Comparison of ENCODE assay signal across 13 cellular contexts in genomic region chrX:41110801-41111625, GRCh38. TPM values are rescaled to one million over a fixed set of nuclear protein-coding genes. Genes with fewer than 3 reads are reported as not detected.
DNase-seq lines count a peak whose midpoint lies in the region; ATAC-seq and TF ChIP-seq lines count a peak whose summit lies in the region.
"Had no signal": no experiment of that assay in that cellular context is flagged by ENCODE, and none has a peak within 500 bp of the region (broad histone marks: within the 10 kb centered on the region; RNA-seq: fewer than 3 reads in every experiment).

No MANE protein-coding gene starts in this region.

- H3K27me3 Mint-ChIP-seq in activated CD4-positive, alpha-beta T cell treated with anti-CD3 and anti-CD28 coated beads, Interleukin-2, amount 10 ng/mL, durations not matched to agents 24 days and 14 days = no peaks in the 10 kb centered on the region
- H3K27me3 Mint-ChIP-seq in endodermal cell (ENCODE audit: insufficient read depth) = no peaks in the 10 kb centered on the region
- H3K27me3 Mint-ChIP-seq in glutamatergic neuron (ENCODE audit: unreplicated experiment) = no peaks in the 10 kb centered on the region

- H3K27ac Mint-ChIP-seq in activated CD4-positive, alpha-beta T cell treated with anti-CD3 and anti-CD28 coated beads, Interleukin-2, amount 10 ng/mL, durations not matched to agents 24 days and 14 days = peak overlapping the region; percentile 29
- H3K27ac Mint-ChIP-seq in endodermal cell (peak overlapping the region; percentile 89), glutamatergic neuron (ENCODE audit: unreplicated experiment) (no peak overlapping the region)

- H3K4me3 Mint-ChIP-seq in activated CD4-positive, alpha-beta T cell treated with anti-CD3 and anti-CD28 coated beads, Interleukin-2, amount 10 ng/mL, durations not matched to agents 24 days and 14 days = no peak overlapping the region
- H3K4me3 Mint-ChIP-seq in endodermal cell (peak overlapping the region; percentile 35), glutamatergic neuron (ENCODE audit: unreplicated experiment) (no peak overlapping the region)

- ATAC-seq in gastrocnemius medialis = no peak
- no peak for ATAC-seq in aorta (ENCODE audit: low FRiP score)
- ATAC-seq: esophagus mucosa had no signal

- no peak overlapping the region for H3K9ac ChIP-seq in endodermal cell (ENCODE audit: extremely low read depth, low read length, poor library complexity, severe bottlenecking)

- H3K27ac ChIP-seq in endodermal cell (ENCODE audit: low read depth, low read length) = no peak overlapping the region
- H3K27ac ChIP-seq in gastrocnemius medialis = peak overlapping the region; percentile 45 to 73 (median 70)
- no peak overlapping the region for H3K27ac ChIP-seq in aorta (ENCODE audit: low read depth in 1 of 2, low read length in 2 of 2)
- H3K27ac ChIP-seq: skin epidermis had no signal

- peaks cover 46% of the 10 kb centered on the region for H3K4me1 Mint-ChIP-seq in activated CD4-positive, alpha-beta T cell treated with anti-CD3 and anti-CD28 coated beads, Interleukin-2, amount 10 ng/mL, durations not matched to agents 24 days and 14 days
- H3K4me1 Mint-ChIP-seq in endodermal cell (peaks cover 54% of the 10 kb centered on the region), glutamatergic neuron (ENCODE audit: low read depth, unreplicated experiment) (peaks cover 24% of the 10 kb centered on the region)

- H3K9me3 ChIP-seq in endodermal cell (ENCODE audit: control insufficient read depth, low read length) (no peaks in the 10 kb centered on the region), gastrocnemius medialis (no peaks in the 10 kb centered on the region), aorta (ENCODE audit: control insufficient read depth, low read length) (no peaks in the 10 kb centered on the region)

- no peaks in the 10 kb centered on the region for H3K27me3 ChIP-seq in endodermal cell (ENCODE audit: control insufficient read depth, insufficient read depth, low read length, poor library complexity, severe bottlenecking)
- no peaks in the 10 kb centered on the region for H3K27me3 ChIP-seq in gastrocnemius medialis
- no peaks in the 10 kb centered on the region for H3K27me3 ChIP-seq in aorta (ENCODE audit: control insufficient read depth in 1 of 2, insufficient read depth in 2 of 2, low read length in 1 of 2)

- in situ Hi-C loops in gastrocnemius medialis (cut with MboI; ENCODE audit: low sequenced_read_pairs in 4 of 4) = loop anchor here (10.0 to 25.0 kb wide), 6 partner anchors 226 to 466 kb away; partner anchors contain the start of gene CXorf38 (in 1 of the 4)

- H3K4me3 ChIP-seq in endodermal cell (ENCODE audit: low read length) = peak overlapping the region; percentile 64
- H3K4me3 ChIP-seq in gastrocnemius medialis = no peak overlapping the region
- H3K4me3 ChIP-seq in aorta (ENCODE audit: low read length in 2 of 2) = no peak overlapping the region
- no peak overlapping the region for H3K4me3 ChIP-seq in lower leg skin (ENCODE audit: low read depth, poor library complexity, severe bottlenecking)
- H3K4me3 ChIP-seq: skin epidermis had no signal

- no peaks in the 10 kb centered on the region for H3K9me3 Mint-ChIP-seq in activated CD4-positive, alpha-beta T cell treated with anti-CD3 and anti-CD28 coated beads, Interleukin-2, amount 10 ng/mL, durations not matched to agents 24 days and 14 days
- peaks cover 15% of the 10 kb centered on the region for H3K9me3 Mint-ChIP-seq in endodermal cell
- H3K9me3 Mint-ChIP-seq in glutamatergic neuron (ENCODE audit: unreplicated experiment) = peaks cover 2% of the 10 kb centered on the region

- intact Hi-C loops in activated CD4-positive, alpha-beta T cell treated with anti-CD3 and anti-CD28 coated beads, Interleukin-2, amount 10 ng/mL, durations not matched to agents 24 days and 14 days (cut with micrococcal nuclease) = loop anchor here (10.0 kb wide), 2 partner anchors 96 to 376 kb away; partner anchors contain the start of gene MED14
- intact Hi-C loops in gastrocnemius medialis (cut with DNase I; ENCODE audit: low total_unique reads) (loop anchor here (2.0 to 10.0 kb wide), 2 partner anchors 26 to 166 kb away; partner anchors contain the start of gene USP9X), aorta (cut with DNase I) (loop anchor here (10.0 kb wide), 3 partner anchors 236 to 456 kb away; no protein-coding TSS in a partner anchor), lower leg skin (cut with DNase I; ENCODE audit: low total_unique reads) (loop anchor here (10.0 kb wide), 2 partner anchors 456 to 566 kb away; no protein-coding TSS in a partner anchor)

- H3K36me3 Mint-ChIP-seq in activated CD4-positive, alpha-beta T cell treated with anti-CD3 and anti-CD28 coated beads, Interleukin-2, amount 10 ng/mL, durations not matched to agents 24 days and 14 days (ENCODE audit: low read depth) = peaks cover 5% of the 10 kb centered on the region
- H3K36me3 Mint-ChIP-seq in endodermal cell (ENCODE audit: low read depth) (peaks cover 4% of the 10 kb centered on the region), glutamatergic neuron (ENCODE audit: unreplicated experiment) (peaks cover 3% of the 10 kb centered on the region)

- DNase-seq in activated CD4-positive, alpha-beta T cell treated with anti-CD3 and anti-CD28 coated beads, Interleukin-2, amount 10 ng/mL, durations not matched to agents 24 days and 14 days = no peak
- no peak for DNase-seq in activated CD4-positive, alpha-beta T cell treated with anti-CD3 and anti-CD28 coated beads for 4 hours
- DNase-seq in NCI-H524 treated with DMSO at 0.1 percent for 48 hours (lab: John Stamatoyannopoulos, UW) (peak; percentile 37), endodermal cell (peak; percentile 69), gastrocnemius medialis (no peak), aorta (no peak), lower leg skin (ENCODE audit: low spot score in 2 of 2) (no peak), glutamatergic neuron (no peak)
- DNase-seq: activated CD4-positive, alpha-beta T cell treated with anti-CD3 and anti-CD28 coated beads, Interleukin-2, amount 50 U/mL, for 4 hours; NCI-H2227 treated with DMSO at 0.1 percent for 48 hours; SIG-M5 had no signal

- TF ChIP-seq CTCF in endodermal cell (conservative IDR thresholded peaks at IDR 0.05) (no peak), gastrocnemius medialis (IDR thresholded peaks at IDR 0.05 in 4 of 5, conservative IDR thresholded peaks at IDR 0.05 in 1 of 5) (no peak), lower leg skin (IDR thresholded peaks at IDR 0.05) (no peak), glutamatergic neuron (IDR thresholded peaks at IDR 0.05; ENCODE audit: partially characterized antibody, unreplicated experiment) (no peak)

- no peaks in the 10 kb centered on the region for H3K4me1 ChIP-seq in endodermal cell (ENCODE audit: control insufficient read depth, insufficient read depth, low read length)
- H3K4me1 ChIP-seq in gastrocnemius medialis = peaks cover 51 to 73% of the 10 kb centered on the region in 2 donors
- H3K4me1 ChIP-seq in aorta (ENCODE audit: control insufficient read depth in 1 of 2, insufficient read depth in 2 of 2, low read length in 2 of 2) = peaks cover 0 to 2% of the 10 kb centered on the region in 2 donors

- TF ChIP-seq POLR2A in gastrocnemius medialis (IDR thresholded peaks at IDR 0.05) = no peak
- TF ChIP-seq POLR2A in lower leg skin (IDR thresholded peaks at IDR 0.05) = no peak

- H3K36me3 ChIP-seq in endodermal cell (ENCODE audit: control insufficient read depth, insufficient read depth, low read length) (no peaks in the 10 kb centered on the region), gastrocnemius medialis (no peaks in the 10 kb centered on the region), aorta (ENCODE audit: control insufficient read depth in 1 of 2, insufficient read depth in 2 of 2, low read length in 1 of 2) (no peaks in the 10 kb centered on the region)

- WGBS in endodermal cell (ENCODE audit: insufficient coverage in 1 of 2, insufficient read length in 1 of 2), 2 experiments = 17 to 33% methylated on average over 3 to 5 of the region's 7 CpGs
- 46 to 73% methylated on average over 7 of the region's 7 CpGs for WGBS in aorta, 2 donors
- WGBS in lower leg skin, 2 donors = 48 to 74% methylated on average over 7 of the region's 7 CpGs

RNA-seq across cellular contexts. Expression of gene USP9X, which starts 25.8 kb away (rescaled TPM):
- total RNA-seq in activated CD4-positive, alpha-beta T cell treated with anti-CD3 and anti-CD28 coated beads, Interleukin-2, amount 10 ng/mL, durations not matched to agents 24 days and 14 days = 49.8 and 50.3 TPM in 2 replicates
- total RNA-seq in endodermal cell (100 to 1,000 TPM in 1 of 2 donors, 10 to 100 TPM in 1; 88.1 to 128 TPM), gastrocnemius medialis (100 to 1,000 TPM in 3 of 4 donors, 10 to 100 TPM in 1; 90.3 to 120 (median 110) TPM), aorta (10 to 100 TPM; 81.9 to 91.4 TPM), lower leg skin (10 to 100 TPM; 50.4 to 77.6 (median 58.4) TPM), glutamatergic neuron (ENCODE audit: unreplicated experiment) (120 TPM)
- 50.6 TPM for polyA plus RNA-seq in endodermal cell (2013, experiment 1 of 2)
- 48.0 TPM for polyA plus RNA-seq in endodermal cell (2013, experiment 2 of 2)
- 10 to 100 TPM in 1 of 2 donors, 1 to 10 TPM in 1; 7.8 to 20.4 TPM for polyA plus RNA-seq in aorta

Comparison
In these comparisons a context has a peak if more than half of its experiments do, and no peak if none do; other contexts are left out.
1. DNase-seq: peak in NCI-H524 treated with DMSO at 0.1 percent for 48 hours (single experiment) and endodermal cell (single experiment); none in activated CD4-positive, alpha-beta T cell treated with anti-CD3 and anti-CD28 coated beads, Interleukin-2, amount 10 ng/mL, durations not matched to agents 24 days and 14 days (single experiment), activated CD4-positive, alpha-beta T cell treated with anti-CD3 and anti-CD28 coated beads for 4 hours (0 of 2), gastrocnemius medialis (0 of 2), aorta (0 of 2), lower leg skin (0 of 2) and glutamatergic neuron (single experiment).
2. H3K27ac ChIP-seq: peak in gastrocnemius medialis (4 of 4); none in endodermal cell (single experiment) and aorta (0 of 2).